ENCODE assay signal across 18 cellular contexts in genomic region chr1:40221977-40222772, GRCh38. TPM values are rescaled to one million over a fixed set of nuclear protein-coding genes. Genes with fewer than 3 reads are reported as not detected.
DNase-seq lines count a peak whose midpoint lies in the region; ATAC-seq, FAIRE-seq and TF ChIP-seq lines count a peak whose summit lies in the region.
"Had no signal": no experiment of that assay in that cellular context is flagged by ENCODE, and none has a peak within 500 bp of the region (broad histone marks: within the 10 kb centered on the region; RNA-seq: fewer than 3 reads in every experiment).

No MANE protein-coding gene starts in this region.

- DNase-seq in activated T-cell treated with anti-CD3 and anti-CD28 coated beads, Interleukin-2, amount 50 U/mL, for 72 hours = no peak
- DNase-seq in activated T-cell treated with anti-CD3 and anti-CD28 coated beads for 4 hours (no peak), Karpas-422 (no peak), activated B cell treated with CpG ODN at 0.5 μM for 24 hours (no peak), left colon (no peak), ureter (ENCODE audit: low spot score) (no peak)
- DNase-seq: 8988T; Calu3; CD4-positive, CD25-positive, alpha-beta regulatory T cell; DMS79 treated with DMSO at 0.1 percent for 48 hours; EL; GDM1; GOT3; KBM-7 had no signal

- peaks cover 0 to 5% of the 10 kb centered on the region in 2 donors for H3K36me3 Mint-ChIP-seq in activated T-cell treated with anti-CD3 and anti-CD28 coated beads, Interleukin-2, amount 50 U/mL, for 72 hours (ENCODE audit: insufficient read depth in 2 of 2)
- peaks cover 32% of the 10 kb centered on the region for H3K36me3 Mint-ChIP-seq in activated B cell treated with CpG ODN at 0.5 μM for 24 hours (ENCODE audit: low read depth)

- no peak for TF ChIP-seq CTCF in activated B cell treated with CpG ODN at 0.5 μM for 24 hours (IDR thresholded peaks at IDR 0.05)

- H3K9me3 ChIP-seq in Karpas-422 (ENCODE audit: low read length) = no peaks in the 10 kb centered on the region
- H3K9me3 ChIP-seq: BLaER1 treated with 17β-estradiol and CSF1 and Interleukin-3, amounts not matched to agents 10 nM and 100 nM; HAP-1 had no signal

- intact Hi-C loops in activated B cell treated with CpG ODN at 0.5 μM for 24 hours (cut with micrococcal nuclease) = no loop called here
- intact Hi-C loops in left colon (cut with DNase I, micrococcal nuclease) = no loop called here

- H4K20me1 ChIP-seq in Karpas-422 (ENCODE audit: insufficient read depth, low read depth, low read length) = no peaks in the 10 kb centered on the region

- no peaks in the 10 kb centered on the region for H3K9me3 Mint-ChIP-seq in activated T-cell treated with anti-CD3 and anti-CD28 coated beads, Interleukin-2, amount 50 U/mL, for 72 hours
- H3K9me3 Mint-ChIP-seq in activated B cell treated with CpG ODN at 0.5 μM for 24 hours = no peaks in the 10 kb centered on the region
- H3K9me3 Mint-ChIP-seq: CD4-positive, CD25-positive, alpha-beta regulatory T cell had no signal

- no peak for ATAC-seq in activated T-cell treated with anti-CD3 and anti-CD28 coated beads, Interleukin-2, amount 50 U/mL, for 72 hours (replicated peaks in 1 of 2)
- ATAC-seq in activated B cell treated with CpG ODN at 0.5 μM for 24 hours (ENCODE audit: low read depth) (no peak), left colon (no peak), HG02642 (IDR thresholded peaks at IDR 0.05; ENCODE audit: poor library complexity, unreplicated experiment) (no peak)

- no peak overlapping the region for H3K4me3 ChIP-seq in Karpas-422 (ENCODE audit: low read length)
- H3K4me3 ChIP-seq: BLaER1 treated with 17β-estradiol and CSF1 and Interleukin-3, amounts not matched to agents 10 nM and 100 nM; HAP-1 had no signal

- POLR2A ChIA-PET in activated B cell treated with CpG ODN at 0.5 μM for 24 hours (lab: Charles Lee) = no interaction called here

- H3K27me3 ChIP-seq in Karpas-422 (ENCODE audit: low read length) = no peaks in the 10 kb centered on the region
- H3K27me3 ChIP-seq: BLaER1 treated with 17β-estradiol and CSF1 and Interleukin-3, amounts not matched to agents 10 nM and 100 nM had no signal

- H3K27ac ChIP-seq in Karpas-422 (ENCODE audit: low read length) = peak overlapping the region; percentile 3; the same call in 1 of the 2 replicates
- H3K27ac ChIP-seq: BLaER1 treated with 17β-estradiol and CSF1 and Interleukin-3, amounts not matched to agents 10 nM and 100 nM had no signal

- H3K4me2 ChIP-seq in Karpas-422 (ENCODE audit: low read depth, low read length, poor library complexity, severe bottlenecking) = peak overlapping the region; percentile 8
- H3K4me2 ChIP-seq: BLaER1 treated with 17β-estradiol and CSF1 and Interleukin-3, amounts not matched to agents 10 nM and 100 nM had no signal

- H2AFZ ChIP-seq in Karpas-422 (ENCODE audit: low read length) = no peak overlapping the region

- H3K27me3 Mint-ChIP-seq in activated T-cell treated with anti-CD3 and anti-CD28 coated beads, Interleukin-2, amount 50 U/mL, for 72 hours (ENCODE audit: low read depth) = no peaks in the 10 kb centered on the region
- no peaks in the 10 kb centered on the region for H3K27me3 Mint-ChIP-seq in activated B cell treated with CpG ODN at 0.5 μM for 24 hours
- H3K27me3 Mint-ChIP-seq: CD4-positive, CD25-positive, alpha-beta regulatory T cell had no signal

- H3K36me3 ChIP-seq in Karpas-422 (ENCODE audit: insufficient read depth, low read length) = peaks cover 9% of the 10 kb centered on the region; the same call in 1 of the 2 replicates

- FAIRE-seq in islet of Langerhans (lab: Jason Lieb, UNC) = peak; percentile 5

- H3K4me1 ChIP-seq in Karpas-422 (ENCODE audit: low read length) = peaks cover 60% of the 10 kb centered on the region
- H3K4me1 ChIP-seq: BLaER1 treated with 17β-estradiol and CSF1 and Interleukin-3, amounts not matched to agents 10 nM and 100 nM; HAP-1 had no signal

- no peak overlapping the region for H3K9ac ChIP-seq in Karpas-422 (ENCODE audit: low read length)
- H3K9ac ChIP-seq: BLaER1 treated with 17β-estradiol and CSF1 and Interleukin-3, amounts not matched to agents 10 nM and 100 nM had no signal

- no peaks in the 10 kb centered on the region for H3K9me2 ChIP-seq in Karpas-422 (replicated peaks; ENCODE audit: insufficient read depth, low read length)

- peaks cover 20% of the 10 kb centered on the region for H3K4me1 Mint-ChIP-seq in activated T-cell treated with anti-CD3 and anti-CD28 coated beads, Interleukin-2, amount 50 U/mL, for 72 hours (ENCODE audit: low read depth)
- no peaks in the 10 kb centered on the region for H3K4me1 Mint-ChIP-seq in activated B cell treated with CpG ODN at 0.5 μM for 24 hours

- peaks cover 69% of the 10 kb centered on the region for H3K79me2 ChIP-seq in Karpas-422 (ENCODE audit: low read length)

- H3K4me3 Mint-ChIP-seq in activated T-cell treated with anti-CD3 and anti-CD28 coated beads, Interleukin-2, amount 50 U/mL, for 72 hours = no peak overlapping the region
- H3K4me3 Mint-ChIP-seq in activated B cell treated with CpG ODN at 0.5 μM for 24 hours = no peak overlapping the region
- H3K4me3 Mint-ChIP-seq: CD4-positive, CD25-positive, alpha-beta regulatory T cell had no signal

- H3K27ac Mint-ChIP-seq in activated T-cell treated with anti-CD3 and anti-CD28 coated beads, Interleukin-2, amount 50 U/mL, for 72 hours = peak overlapping the region; percentile 6
- H3K27ac Mint-ChIP-seq in activated B cell treated with CpG ODN at 0.5 μM for 24 hours = peak overlapping the region; percentile 24
- H3K27ac Mint-ChIP-seq: CD4-positive, CD25-positive, alpha-beta regulatory T cell had no signal

- CTCF ChIA-PET in activated B cell treated with CpG ODN at 0.5 μM for 24 hours (lab: Charles Lee) = no interaction called here

RNA-seq across cellular contexts. Expression of gene TMCO2, which starts 25.6 kb away (rescaled TPM):
- total RNA-seq in activated T-cell treated with anti-CD3 and anti-CD28 coated beads, Interleukin-2, amount 50 U/mL, for 72 hours = 1 to 10 TPM in 1 of 2 donors, under 1 TPM in 1; 0.82 to 1.2 TPM
- total RNA-seq in Karpas-422 (2014; rRNA removed; shearing (Covaris generic); ENCODE audit: low replicate concordance) = not detected in 2 replicates
- total RNA-seq in activated B cell treated with CpG ODN at 0.5 μM for 24 hours = not detected in 2 replicates
- total RNA-seq in left colon = not detected
- not detected for total RNA-seq in ureter
- total RNA-seq: Calu3; CD4-positive, CD25-positive, alpha-beta regulatory T cell had no signal

RNA-seq across cellular contexts. Expression of gene ZMPSTE24, which starts 35.9 kb away (rescaled TPM):
- total RNA-seq in activated T-cell treated with anti-CD3 and anti-CD28 coated beads, Interleukin-2, amount 50 U/mL, for 72 hours = 10 to 100 TPM; 32.7 to 36.8 TPM
- 22.0 and 50.9 TPM in 2 replicates for total RNA-seq in Karpas-422 (2014; rRNA removed; shearing (Covaris generic); ENCODE audit: low replicate concordance)
- 17.6 and 18.6 TPM in 2 replicates for total RNA-seq in activated B cell treated with CpG ODN at 0.5 μM for 24 hours
- 10 to 100 TPM; 47.7 to 55.2 TPM for total RNA-seq in left colon
- 52.9 TPM for total RNA-seq in ureter
